ENCODE assay signal across 11 cellular contexts in the genomic region with DNA sequence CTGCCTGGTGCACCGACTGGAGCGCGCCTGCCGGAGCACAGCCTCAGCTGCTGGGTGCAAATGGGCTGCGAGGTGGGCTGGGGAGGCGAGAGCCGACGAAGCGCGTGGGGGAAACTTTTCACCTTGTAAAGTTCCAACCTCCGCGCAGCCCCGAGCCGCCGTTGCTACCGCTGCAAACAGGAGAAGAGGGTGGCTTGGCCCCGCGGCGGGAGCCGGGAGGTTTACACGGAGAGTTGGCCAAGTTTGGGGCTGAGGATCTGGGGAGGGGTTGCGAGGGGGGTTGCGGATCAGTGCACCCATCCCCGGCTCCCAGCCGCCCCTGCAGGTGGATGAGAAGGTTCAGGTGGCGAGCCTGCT. TPM values are rescaled to one million over a fixed set of nuclear protein-coding genes. Genes with fewer than 3 reads are reported as not detected.
DNase-seq lines count a peak whose midpoint lies in the region; ATAC-seq and TF ChIP-seq lines count a peak whose summit lies in the region.
"Had no signal": no experiment of that assay in that cellular context is flagged by ENCODE, and none has a peak within 500 bp of the region (broad histone marks: within the 10 kb centered on the region; RNA-seq: fewer than 3 reads in every experiment).

No MANE protein-coding gene starts in this region.

- intact Hi-C loops in naive thymus-derived CD4-positive, alpha-beta T cell (cut with micrococcal nuclease) = no loop called here

- H3K4me1 Mint-ChIP-seq in type B pancreatic cell (ENCODE audit: unreplicated experiment) = peaks cover 47% of the 10 kb centered on the region
- peaks cover 0 to 4% (median 0%) of the 10 kb centered on the region in 7 donors for H3K4me1 Mint-ChIP-seq in naive thymus-derived CD4-positive, alpha-beta T cell

- peaks cover 12% of the 10 kb centered on the region for H3K27me3 ChIP-seq in lung (ENCODE audit: control insufficient read depth, insufficient read depth)
- H3K27me3 ChIP-seq in naive thymus-derived CD4-positive, alpha-beta T cell (ENCODE audit: control insufficient read depth in 2 of 2, insufficient read depth in 2 of 2, low read length in 2 of 2) = peaks cover 0 to 9% of the 10 kb centered on the region in 2 donors

- TF ChIP-seq CTCF in coronary artery (IDR thresholded peaks at IDR 0.05) (no peak), lung (IDR thresholded peaks at IDR 0.05; ENCODE audit: control extremely low read depth, extremely low read depth) (no peak), type B pancreatic cell (conservative IDR thresholded peaks at IDR 0.05) (no peak)

- peaks cover 0 to 6% of the 10 kb centered on the region in 2 donors for H3K9me3 ChIP-seq in lung (ENCODE audit: control insufficient read depth in 2 of 2, insufficient read depth in 1 of 2, low read length in 1 of 2)
- no peaks in the 10 kb centered on the region for H3K9me3 ChIP-seq in naive thymus-derived CD4-positive, alpha-beta T cell (ENCODE audit: control insufficient read depth in 2 of 3, low read length in 3 of 3)
- H3K9me3 ChIP-seq: mucosa of descending colon had no signal

- H3K36me3 Mint-ChIP-seq in type B pancreatic cell = no peaks in the 10 kb centered on the region
- H3K36me3 Mint-ChIP-seq in naive thymus-derived CD4-positive, alpha-beta T cell = peaks cover 0 to 2% (median 0%) of the 10 kb centered on the region in 5 donors
- H3K36me3 Mint-ChIP-seq: activated naive CD8-positive, alpha-beta T cell had no signal

- H3K4me1 ChIP-seq in lung (ENCODE audit: control insufficient read depth in 2 of 2, insufficient read depth in 2 of 2, low read length in 2 of 2) = peaks cover 0 to 5% of the 10 kb centered on the region in 2 donors
- H3K4me1 ChIP-seq in naive thymus-derived CD4-positive, alpha-beta T cell (ENCODE audit: control insufficient read depth in 2 of 2, insufficient read depth in 2 of 2, low read length in 2 of 2) = no peaks in the 10 kb centered on the region

- no peaks in the 10 kb centered on the region for H3K9me3 Mint-ChIP-seq in type B pancreatic cell
- peaks cover 0 to 10% (median 5%) of the 10 kb centered on the region in 11 donors for H3K9me3 Mint-ChIP-seq in naive thymus-derived CD4-positive, alpha-beta T cell

- peak overlapping the region; percentile 68 for H3K27ac Mint-ChIP-seq in type B pancreatic cell
- H3K27ac Mint-ChIP-seq in naive thymus-derived CD4-positive, alpha-beta T cell = no peak overlapping the region
- H3K27ac Mint-ChIP-seq: activated naive CD8-positive, alpha-beta T cell; stimulated activated naive CD8-positive, alpha-beta T cell treated with anti-CD3 and anti-CD28 coated beads, Interleukin-15, Interleukin-2, amounts not matched to agents 100 ng/mL and 50 ng/mL, for 24 hours had no signal

- peaks cover 26% of the 10 kb centered on the region for H3K27me3 Mint-ChIP-seq in type B pancreatic cell
- peaks cover 51 to 59% (median 59%) of the 10 kb centered on the region in 5 donors for H3K27me3 Mint-ChIP-seq in naive thymus-derived CD4-positive, alpha-beta T cell

- WGBS in lung, 2 donors = 1 to 5% methylated on average over 26 of the region's 26 CpGs

- H3K27ac ChIP-seq in coronary artery (peak overlapping the region; percentile 80 to 90), lung (ENCODE audit: low read depth in 1 of 2, low read length in 1 of 2) (no peak overlapping the region)
- no peak overlapping the region for H3K27ac ChIP-seq in naive thymus-derived CD4-positive, alpha-beta T cell (ENCODE audit: low read depth, low read length)

- no peak for ATAC-seq in lung (ENCODE audit: insufficient read depth, low FRiP score)
- no peak for ATAC-seq in naive thymus-derived CD4-positive, alpha-beta T cell

- POLR2A ChIA-PET in naive thymus-derived CD4-positive, alpha-beta T cell (lab: Charles Lee) = no interaction called here

- CTCF ChIA-PET in naive thymus-derived CD4-positive, alpha-beta T cell (lab: Charles Lee) = no interaction called here

- H3K4me3 ChIP-seq in coronary artery (peak overlapping the region; percentile 79), lung (peak overlapping the region; percentile 28)
- H3K4me3 ChIP-seq in naive thymus-derived CD4-positive, alpha-beta T cell (ENCODE audit: low read length) = no peak overlapping the region
- H3K4me3 ChIP-seq: mucosa of descending colon had no signal

- H3K4me3 Mint-ChIP-seq in type B pancreatic cell = peak overlapping the region; percentile 98
- H3K4me3 Mint-ChIP-seq in naive thymus-derived CD4-positive, alpha-beta T cell = no peak overlapping the region
- H3K4me3 Mint-ChIP-seq: activated naive CD8-positive, alpha-beta T cell; stimulated activated naive CD8-positive, alpha-beta T cell treated with anti-CD3 and anti-CD28 coated beads, Interleukin-15, Interleukin-2, amounts not matched to agents 100 ng/mL and 50 ng/mL, for 24 hours had no signal

- H3K36me3 ChIP-seq in lung (ENCODE audit: control insufficient read depth in 2 of 2, insufficient read depth in 2 of 2, low read length in 2 of 2) = no peaks in the 10 kb centered on the region
- no peaks in the 10 kb centered on the region for H3K36me3 ChIP-seq in naive thymus-derived CD4-positive, alpha-beta T cell (ENCODE audit: control insufficient read depth in 2 of 3, insufficient read depth in 3 of 3, low read length in 3 of 3)

- DNase-seq in DMS79 (lab: John Stamatoyannopoulos, UW) (peak; percentile 53), DMS79 treated with DMSO at 0.1 percent for 48 hours (lab: John Stamatoyannopoulos, UW) (no peak), coronary artery (ENCODE audit: low spot score) (no peak), lung (ENCODE audit: low spot score) (no peak), type B pancreatic cell (ENCODE audit: extremely low spot score, unreplicated experiment) (peak; percentile 71), MV-4-11 (lab: John Stamatoyannopoulos, UW) (no peak), NCI-H1092 treated with DMSO at 0.1 percent for 48 hours (lab: John Stamatoyannopoulos, UW) (no peak)
- no peak for DNase-seq in naive thymus-derived CD4-positive, alpha-beta T cell

RNA-seq across cellular contexts. Expression of gene FAT3, which starts 0.6 kb away (rescaled TPM):
- total RNA-seq in lung (100 to 1,000 TPM in 1 of 2 donors, 1 to 10 TPM in 1; 6.0 to 108 TPM), type B pancreatic cell (ENCODE audit: low replicate concordance) (31.5 and 70.0 TPM in 2 replicates)
- under 1 TPM; 0.22 to 0.29 TPM for polyA plus RNA-seq in lung
- total RNA-seq in naive thymus-derived CD4-positive, alpha-beta T cell = not detected
- polyA plus RNA-seq in naive thymus-derived CD4-positive, alpha-beta T cell = not detected

Comparison
In these comparisons a context has a peak if more than half of its experiments do, and no peak if none do; other contexts are left out.
1. DNase-seq: peak in DMS79 (single experiment) and type B pancreatic cell (single experiment); none in DMS79 treated with DMSO at 0.1 percent for 48 hours (single experiment), coronary artery (single experiment), lung (single experiment), naive thymus-derived CD4-positive, alpha-beta T cell (0 of 9), MV-4-11 (single experiment) and NCI-H1092 treated with DMSO at 0.1 percent for 48 hours (single experiment).
2. H3K27ac ChIP-seq: peak in coronary artery (2 of 2); none in lung (0 of 2) and naive thymus-derived CD4-positive, alpha-beta T cell (single experiment).
3. RNA of gene FAT3, which starts 0.6 kb away (total RNA-seq): 6.0 to 108 TPM in lung and 31.5 to 70.0 TPM in type B pancreatic cell; not detected in naive thymus-derived CD4-positive, alpha-beta T cell; every median in the first group is over 4 times any median in the second.